1 cellular context compared by ENCODE assay signal in genomic region chr21:36471254-36471723, GRCh38.
A peak's percentile ranks its signal among the peaks of the same experiment; 100 is the strongest.
TF ChIP-seq lines count a peak whose summit lies in the region.

No MANE protein-coding gene starts in this region.

TF ChIP-seq in GM12878, 131 proteins besides CTCF, POLR2A, EP300 and RAD21 (continued from another document):
- TF ChIP-seq SKIL (IDR thresholded peaks at IDR 0.05; ENCODE audit: low read depth, poor library complexity, severe bottlenecking) (peak; percentile 51), NFIC (IDR thresholded peaks at IDR 0.05; ENCODE audit: low read depth, low read length) (0 out of 2 replicates have a peak, but pooled peaks have one; percentile 43), MTA2 (IDR thresholded peaks at IDR 0.05; ENCODE audit: low read depth) (peak; percentile 57; the same call in 1 of the 2 replicates), GATAD2B (conservative IDR thresholded peaks at IDR 0.05; ENCODE audit: low read depth) (0 out of 2 replicates have a peak, but pooled peaks have one; percentile 49), SIN3A (IDR thresholded peaks at IDR 0.05; ENCODE audit: low read depth, low read length) (no peak), RBBP5 (conservative IDR thresholded peaks at IDR 0.05) (no peak), MEF2B (IDR thresholded peaks at IDR 0.05; ENCODE audit: partially characterized antibody, poor library complexity, severe bottlenecking) (peak; percentile 31), POU2F2 (IDR thresholded peaks at IDR 0.05; ENCODE audit: borderline replicate concordance, low read depth, low read length) (no peak), RELA (IDR thresholded peaks at IDR 0.05; ENCODE audit: borderline replicate concordance, partially characterized antibody) (peak; percentile 12), RUNX3 (IDR thresholded peaks at IDR 0.05; ENCODE audit: low read length) (peak; percentile 29; the same call in 1 of the 2 replicates), EED (IDR thresholded peaks at IDR 0.05; ENCODE audit: low read depth) (no peak), CUX1 (IDR thresholded peaks at IDR 0.05; ENCODE audit: insufficient replicate concordance, low read depth, low read length) (no peak), CREB1 (IDR thresholded peaks at IDR 0.05; ENCODE audit: low read depth) (peak; percentile 17; the same call in 1 of the 2 replicates), NR2F1 (conservative IDR thresholded peaks at IDR 0.05) (peak; percentile 70), PML (IDR thresholded peaks at IDR 0.05; ENCODE audit: low read length) (peak; percentile 47; the same call in 1 of the 2 replicates), SRF (IDR thresholded peaks at IDR 0.05; ENCODE audit: low read depth in 2 of 2, low read length in 2 of 2) (0 out of 4 replicates have a peak, but pooled peaks of 1 of the 2 experiments have one; percentile 49), IKZF1 (conservative IDR thresholded peaks at IDR 0.05) (peak; percentile 57), ATF2 (IDR thresholded peaks at IDR 0.05; ENCODE audit: low read length) (peak; percentile 55; the same call in 1 of the 2 replicates), IKZF2 (IDR thresholded peaks at IDR 0.05) (peak; percentile 51 to 63), IRF4 (IDR thresholded peaks at IDR 0.05; ENCODE audit: low read depth, low read length) (0 out of 2 replicates have a peak, but pooled peaks have one; percentile 41), SMAD1 (IDR thresholded peaks at IDR 0.05; ENCODE audit: low read depth, partially characterized antibody) (no peak), RELB (IDR thresholded peaks at IDR 0.05; ENCODE audit: low read depth) (peak; percentile 74), DPF2 (IDR thresholded peaks at IDR 0.05) (0 out of 2 replicates have a peak, but pooled peaks have one; percentile 17), JUNB (IDR thresholded peaks at IDR 0.05) (peak; percentile 53; the same call in 1 of the 2 replicates), MEF2A (IDR thresholded peaks at IDR 0.05; ENCODE audit: insufficient read depth, low read depth, low read length) (0 out of 2 replicates have a peak, but pooled peaks have one; percentile 10)
- TF ChIP-seq, protein P1, sequence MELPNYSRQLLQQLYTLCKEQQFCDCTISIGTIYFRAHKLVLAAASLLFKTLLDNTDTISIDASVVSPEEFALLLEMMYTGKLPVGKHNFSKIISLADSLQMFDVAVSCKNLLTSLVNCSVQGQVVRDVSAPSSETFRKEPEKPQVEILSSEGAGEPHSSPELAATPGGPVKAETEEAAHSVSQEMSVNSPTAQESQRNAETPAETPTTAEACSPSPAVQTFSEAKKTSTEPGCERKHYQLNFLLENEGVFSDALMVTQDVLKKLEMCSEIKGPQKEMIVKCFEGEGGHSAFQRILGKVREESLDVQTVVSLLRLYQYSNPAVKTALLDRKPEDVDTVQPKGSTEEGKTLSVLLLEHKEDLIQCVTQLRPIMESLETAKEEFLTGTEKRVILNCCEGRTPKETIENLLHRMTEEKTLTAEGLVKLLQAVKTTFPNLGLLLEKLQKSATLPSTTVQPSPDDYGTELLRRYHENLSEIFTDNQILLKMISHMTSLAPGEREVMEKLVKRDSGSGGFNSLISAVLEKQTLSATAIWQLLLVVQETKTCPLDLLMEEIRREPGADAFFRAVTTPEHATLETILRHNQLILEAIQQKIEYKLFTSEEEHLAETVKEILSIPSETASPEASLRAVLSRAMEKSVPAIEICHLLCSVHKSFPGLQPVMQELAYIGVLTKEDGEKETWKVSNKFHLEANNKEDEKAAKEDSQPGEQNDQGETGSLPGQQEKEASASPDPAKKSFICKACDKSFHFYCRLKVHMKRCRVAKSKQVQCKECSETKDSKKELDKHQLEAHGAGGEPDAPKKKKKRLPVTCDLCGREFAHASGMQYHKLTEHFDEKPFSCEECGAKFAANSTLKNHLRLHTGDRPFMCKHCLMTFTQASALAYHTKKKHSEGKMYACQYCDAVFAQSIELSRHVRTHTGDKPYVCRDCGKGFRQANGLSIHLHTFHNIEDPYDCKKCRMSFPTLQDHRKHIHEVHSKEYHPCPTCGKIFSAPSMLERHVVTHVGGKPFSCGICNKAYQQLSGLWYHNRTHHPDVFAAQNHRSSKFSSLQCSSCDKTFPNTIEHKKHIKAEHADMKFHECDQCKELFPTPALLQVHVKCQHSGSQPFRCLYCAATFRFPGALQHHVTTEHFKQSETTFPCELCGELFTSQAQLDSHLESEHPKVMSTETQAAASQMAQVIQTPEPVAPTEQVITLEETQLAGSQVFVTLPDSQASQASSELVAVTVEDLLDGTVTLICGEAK (IDR thresholded peaks at IDR 0.05; ENCODE audit: borderline replicate concordance): no peak
TF ChIP-seq in GM12878: peak in this region for 20.
